ENCODE assay signal across 21 cellular contexts in the genomic region with DNA sequence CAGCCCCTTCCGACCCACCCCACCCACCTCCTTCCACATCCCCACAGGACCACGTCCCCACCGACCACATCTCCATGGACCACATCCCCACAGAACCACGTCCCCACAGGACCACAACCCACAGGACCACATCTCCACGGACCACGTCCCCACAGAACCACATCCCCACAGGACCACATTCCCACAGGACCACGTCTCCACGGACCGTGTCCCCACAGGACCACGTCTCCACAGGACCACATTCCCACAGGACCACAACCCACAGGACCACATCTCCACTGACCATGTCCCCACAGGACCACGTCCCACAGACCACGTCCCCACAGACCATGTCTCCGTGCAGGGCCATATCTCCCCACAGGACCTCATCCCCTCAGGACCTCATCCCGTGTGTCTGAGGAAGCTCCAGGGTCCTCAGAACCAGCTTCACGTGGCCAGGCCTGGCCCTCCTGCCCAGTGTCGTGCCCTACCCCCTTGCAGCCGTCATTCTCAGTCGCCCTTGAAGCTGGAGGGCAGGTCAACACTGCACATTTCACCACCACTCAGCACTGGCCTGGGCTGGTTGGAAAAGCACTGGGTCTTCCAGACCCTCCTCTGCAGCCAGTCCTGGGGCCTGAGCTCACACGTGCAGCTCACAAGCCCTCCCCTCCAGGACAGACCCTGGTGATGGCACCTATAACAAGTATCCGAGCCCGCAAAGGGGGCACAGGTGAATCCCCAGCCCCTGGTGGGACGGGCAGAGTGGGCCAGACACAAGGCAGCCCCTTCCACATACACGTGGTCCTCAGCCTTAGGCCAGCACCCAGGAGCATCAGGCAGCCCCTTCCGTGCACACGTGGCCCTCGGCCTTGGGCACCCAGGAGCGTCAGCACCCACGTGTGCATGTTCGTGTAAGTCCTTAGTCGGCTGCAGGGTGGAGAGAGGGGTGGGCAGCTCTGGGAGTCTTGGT. TPM values are rescaled to one million over a fixed set of nuclear protein-coding genes. Genes with fewer than 3 reads are reported as not detected.
A peak's percentile ranks its signal among the peaks of the same experiment; 100 is the strongest.
DNase-seq lines count a peak whose midpoint lies in the region; ATAC-seq and TF ChIP-seq lines count a peak whose summit lies in the region.
"Had no signal": no experiment of that assay in that cellular context is flagged by ENCODE, and none has a peak within 500 bp of the region (broad histone marks: within the 10 kb centered on the region; RNA-seq: fewer than 3 reads in every experiment).

No MANE protein-coding gene starts in this region.

- H3K4me1 ChIP-seq in heart right ventricle = peaks cover 0 to 29% (median 17%) of the 10 kb centered on the region in 9 donors
- peaks cover 8 to 9% of the 10 kb centered on the region in 2 donors for H3K4me1 ChIP-seq in neuronal stem cell (ENCODE audit: control insufficient read depth in 2 of 2, insufficient read depth in 1 of 2, low read depth in 1 of 2, low read length in 2 of 2)
- H3K4me1 ChIP-seq in colonic mucosa = no peaks in the 10 kb centered on the region
- H3K4me1 ChIP-seq: BE2C had no signal

- H2BK12ac ChIP-seq in neuronal stem cell (ENCODE audit: low read length) = peak overlapping the region; percentile 30

- H3K9ac ChIP-seq in neuronal stem cell (ENCODE audit: low read depth, low read length, poor library complexity) = no peak overlapping the region
- H3K9ac ChIP-seq in colonic mucosa (ENCODE audit: low read depth in 2 of 2, low read length in 2 of 2) = no peak overlapping the region
- H3K9ac ChIP-seq: GM23248 had no signal

- H3K27ac ChIP-seq in heart right ventricle = no peak overlapping the region
- no peak overlapping the region for H3K27ac ChIP-seq in neuronal stem cell (replicated peaks; ENCODE audit: low read length)
- no peak overlapping the region for H3K27ac ChIP-seq in colonic mucosa
- H3K27ac ChIP-seq: GM23248, SK-N-MC had no signal

- no peak for TF ChIP-seq CTCF in heart right ventricle (IDR thresholded peaks at IDR 0.05)
- TF ChIP-seq CTCF in colonic mucosa (IDR thresholded peaks at IDR 0.05) = no peak

- no peak overlapping the region for H2AFZ ChIP-seq in neuronal stem cell (ENCODE audit: low read length)
- H2AFZ ChIP-seq: GM23248 had no signal

- H4K91ac ChIP-seq in neuronal stem cell (ENCODE audit: low read depth, low read length, poor library complexity) = no peak overlapping the region

- no peak overlapping the region for H3K4me2 ChIP-seq in neuronal stem cell (ENCODE audit: insufficient read depth, low read length, poor library complexity, severe bottlenecking)

- no peak overlapping the region for H2BK15ac ChIP-seq in neuronal stem cell (ENCODE audit: low read length)

- H3K27me3 ChIP-seq in heart right ventricle (peaks cover 4 to 59% (median 35%) of the 10 kb centered on the region in 7 donors), neuronal stem cell (ENCODE audit: control insufficient read depth in 3 of 3, insufficient read depth in 3 of 3, low read depth in 1 of 3, low read length in 3 of 3) (peaks cover 0 to 48% (median 29%) of the 10 kb centered on the region in 3 experiments), colonic mucosa (peaks cover 19% of the 10 kb centered on the region)

- H3K9me3 ChIP-seq in heart right ventricle = no peaks in the 10 kb centered on the region
- H3K9me3 ChIP-seq in neuronal stem cell (replicated peaks in 1 of 2; ENCODE audit: control insufficient read depth in 2 of 2, insufficient read depth in 1 of 2, low read depth in 1 of 2, low read length in 2 of 2) = no peaks in the 10 kb centered on the region
- H3K9me3 ChIP-seq in colonic mucosa = no peaks in the 10 kb centered on the region
- H3K9me3 ChIP-seq: BE2C, MG63 had no signal

- peak; percentile 56 for ATAC-seq in Right ventricle myocardium inferior
- ATAC-seq in heart right ventricle = peak in 5 of 8 donors; percentile 3 to 50 (median 20)

- H4K8ac ChIP-seq in neuronal stem cell (ENCODE audit: low read depth, low read length) = no peak overlapping the region

- H3K4me3 ChIP-seq in heart right ventricle (no peak overlapping the region), neuronal stem cell (ENCODE audit: low read length in 2 of 2) (no peak overlapping the region), colonic mucosa (no peak overlapping the region)
- H3K4me3 ChIP-seq: GM23248, MG63, SK-N-MC had no signal

- peak; percentile 62 for DNase-seq in Right ventricle myocardium inferior (ENCODE audit: missing footprints)
- DNase-seq in cardiac septum (ENCODE audit: low spot score) = no peak
- DNase-seq in heart right ventricle = peak in 1 of 2 donors; percentile 16
- no peak for DNase-seq in neuronal stem cell (ENCODE audit: low spot score)
- no peak for DNase-seq in SW 1271 (lab: John Stamatoyannopoulos, UW)
- DNase-seq in SHP77 treated with DMSO at 0.1 percent for 48 hours (lab: John Stamatoyannopoulos, UW) = no peak
- no peak for DNase-seq in colonic mucosa
- DNase-seq: 8988T; ACHN; BE2C; CD4-positive, CD25-positive, alpha-beta regulatory T cell; GM23248; H9; IMR-90; KG1; MG63; NCI-H1930; NCI-H446; NCI-H524 treated with DMSO at 0.1 percent for 48 hours had no signal

- intact Hi-C loops in Right ventricle myocardium inferior (cut with DNase I) (no loop called here), cardiac septum (cut with DNase I) (no loop called here), heart right ventricle (cut with DNase I) (no loop called here), colonic mucosa (cut with DNase I) (no loop called here)

- H3K79me1 ChIP-seq in neuronal stem cell (ENCODE audit: low read depth, low read length) = no peaks in the 10 kb centered on the region

- H3K23ac ChIP-seq in neuronal stem cell (ENCODE audit: low read depth, low read length, poor library complexity) = no peak overlapping the region

- H3K36me3 ChIP-seq in heart right ventricle (no peaks in the 10 kb centered on the region), neuronal stem cell (replicated peaks in 1 of 2; ENCODE audit: control insufficient read depth in 2 of 2, insufficient read depth in 2 of 2, low read length in 2 of 2) (no peaks in the 10 kb centered on the region), colonic mucosa (no peaks in the 10 kb centered on the region)
- H3K36me3 ChIP-seq: BE2C, MG63 had no signal

- H3K14ac ChIP-seq in neuronal stem cell (ENCODE audit: low read length) = peak overlapping the region; percentile 39

- H2BK120ac ChIP-seq in neuronal stem cell (ENCODE audit: low read depth, low read length) = no peak overlapping the region

- no peak overlapping the region for H3K4ac ChIP-seq in neuronal stem cell (ENCODE audit: low read length)

- peak overlapping the region; percentile 94 for H2AK5ac ChIP-seq in neuronal stem cell (ENCODE audit: low read depth, low read length)

- WGBS in heart right ventricle, 2 donors = 70 to 75% methylated on average over 30 of the region's 30 CpGs
- no CpG with 5 or more reads among the region's 30 CpGs for WGBS in neuronal stem cell (ENCODE audit: extremely low coverage in 2 of 2, insufficient read length in 2 of 2, insufficient replicate concordance in 1 of 2), 2 donors

- no peak overlapping the region for H3K18ac ChIP-seq in neuronal stem cell (ENCODE audit: low read length)

- H2BK5ac ChIP-seq in neuronal stem cell (ENCODE audit: low read length) = no peak overlapping the region

RNA-seq across cellular contexts. Expression of a gene that starts 3.9 kb away (rescaled TPM):
- 2.3 TPM for total RNA-seq in Right ventricle myocardium inferior
- total RNA-seq in cardiac septum = 0.16 TPM
- 1 to 10 TPM in 4 of 10 donors, under 1 TPM in 2, not detected in 4; 0.38 to 1.5 (median 1.1) TPM for total RNA-seq in heart right ventricle
- under 1 TPM; 0.06 to 0.22 TPM for polyA plus RNA-seq in heart right ventricle
- polyA plus RNA-seq in neuronal stem cell (2013, experiment 1 of 2) = 0.29 TPM
- 0.19 TPM for polyA plus RNA-seq in neuronal stem cell (2013, experiment 2 of 2)
- total RNA-seq in colonic mucosa = under 1 TPM in 1 of 2 donors, not detected in 1; 0.05 TPM
- total RNA-seq: CD4-positive, CD25-positive, alpha-beta regulatory T cell; Daoy; GM23248; IMR-90 had no signal
- polyA plus RNA-seq: CD4-positive, CD25-positive, alpha-beta regulatory T cell; GM23248; IMR-90 had no signal
